ENCODE assay signal across 6 cellular contexts in the genomic region with DNA sequence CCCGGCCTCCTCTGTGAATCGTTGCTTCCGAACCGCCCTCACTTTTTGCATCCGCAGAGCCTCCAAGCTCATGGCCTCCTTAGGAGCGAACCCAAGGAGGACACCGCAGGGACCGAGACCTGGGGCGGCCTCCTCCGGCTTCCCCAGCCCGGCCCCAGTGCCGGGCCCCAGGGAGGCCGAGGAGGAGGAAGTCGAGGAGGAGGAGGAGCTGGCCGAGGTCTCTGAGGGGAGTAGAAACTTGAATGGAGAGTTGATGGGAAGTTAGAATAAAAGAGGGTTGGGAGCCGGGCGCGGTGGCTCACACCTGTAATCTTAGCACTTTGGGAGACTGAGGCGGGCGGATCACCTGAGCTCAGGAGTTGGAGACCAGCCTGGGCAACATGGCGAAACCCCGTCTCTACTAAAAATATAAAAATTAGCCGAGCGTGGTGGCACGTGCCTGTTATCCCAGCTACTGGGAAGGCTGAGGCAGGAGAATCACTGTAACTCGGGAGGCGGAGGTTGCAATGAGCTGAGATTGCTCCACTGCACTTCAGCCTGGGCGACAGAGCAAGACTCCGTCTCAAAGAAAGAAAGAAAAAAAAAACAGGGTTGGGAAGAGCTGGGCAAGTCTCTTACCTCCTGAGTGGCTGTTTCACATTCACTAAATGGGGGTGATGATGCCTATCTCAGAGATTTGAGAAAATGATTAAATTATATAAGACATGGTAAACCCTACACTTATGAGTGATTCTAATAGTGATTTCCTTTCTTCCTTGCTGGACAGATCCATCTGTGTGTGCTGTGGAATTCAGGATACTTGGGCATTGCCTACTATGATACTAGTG. TPM values are rescaled to one million over a fixed set of nuclear protein-coding genes. Genes with fewer than 3 reads are reported as not detected.
A peak's percentile ranks its signal among the peaks of the same experiment; 100 is the strongest.
DNase-seq lines count a peak whose midpoint lies in the region; ATAC-seq and TF ChIP-seq lines count a peak whose summit lies in the region.

No MANE protein-coding gene starts in this region.

- H3K9me3 Mint-ChIP-seq in activated naive CD8-positive, alpha-beta T cell treated with anti-CD3 and anti-CD28 coated beads, Interleukin-2, amount 50 U/mL, for 24 hours: no peaks in the 10 kb centered on the region

- peak overlapping the region; percentile 60 for H3K4me3 ChIP-seq in HL-60 (replicated peaks; ENCODE audit: insufficient read depth, low read length)
- peak overlapping the region; percentile 81 to 87 for H3K4me3 ChIP-seq in mucosa of rectum (ENCODE audit: low read length in 2 of 2)

- TF ChIP-seq CTCF in HL-60 (IDR thresholded peaks at IDR 0.05; ENCODE audit: insufficient read depth, low read length): no peak

- peaks cover 30 to 33% of the 10 kb centered on the region in 2 donors for H3K4me1 ChIP-seq in mucosa of rectum (ENCODE audit: control insufficient read depth in 2 of 2, insufficient read depth in 2 of 2, low read length in 2 of 2)

- peaks cover 0 to 18% of the 10 kb centered on the region in 2 donors for H3K36me3 ChIP-seq in mucosa of rectum (ENCODE audit: control insufficient read depth in 2 of 2, insufficient read depth in 2 of 2, low read length in 2 of 2)

- H3K27me3 ChIP-seq in HL-60 (ENCODE audit: insufficient read depth, poor library complexity, severe bottlenecking) (no peaks in the 10 kb centered on the region), mucosa of rectum (ENCODE audit: control insufficient read depth in 2 of 2, insufficient read depth in 2 of 2, low read length in 2 of 2) (no peaks in the 10 kb centered on the region)

- ATAC-seq in activated naive CD8-positive, alpha-beta T cell treated with anti-CD3 and anti-CD28 coated beads, Interleukin-2, amount 50 U/mL, for 24 hours: no peak
- ATAC-seq in HG02938 (IDR thresholded peaks at IDR 0.05; ENCODE audit: unreplicated experiment): no peak
- ATAC-seq in GM18907 (IDR thresholded peaks at IDR 0.05; ENCODE audit: unreplicated experiment): no peak

- H3K4me1 Mint-ChIP-seq in activated naive CD8-positive, alpha-beta T cell treated with anti-CD3 and anti-CD28 coated beads, Interleukin-2, amount 50 U/mL, for 24 hours: peaks cover 52% of the 10 kb centered on the region

- H3K4me3 Mint-ChIP-seq in activated naive CD8-positive, alpha-beta T cell treated with anti-CD3 and anti-CD28 coated beads, Interleukin-2, amount 50 U/mL, for 24 hours: peak overlapping the region; percentile 97

- peaks cover 3% of the 10 kb centered on the region for H3K27me3 Mint-ChIP-seq in activated naive CD8-positive, alpha-beta T cell treated with anti-CD3 and anti-CD28 coated beads, Interleukin-2, amount 50 U/mL, for 24 hours

- peak overlapping the region; percentile 83 for H3K27ac Mint-ChIP-seq in activated naive CD8-positive, alpha-beta T cell treated with anti-CD3 and anti-CD28 coated beads, Interleukin-2, amount 50 U/mL, for 24 hours

- DNase-seq in HL-60 (ENCODE audit: low read depth in 1 of 2, low spot score in 1 of 2): peak in 1 of 2 experiments; percentile 79
- DNase-seq in activated naive CD8-positive, alpha-beta T cell treated with anti-CD3 and anti-CD28 coated beads, Interleukin-2, amount 50 U/mL, for 24 hours: no peak
- DNase-seq in ureter (ENCODE audit: low spot score): no peak

- peaks cover 44% of the 10 kb centered on the region for H3K36me3 Mint-ChIP-seq in activated naive CD8-positive, alpha-beta T cell treated with anti-CD3 and anti-CD28 coated beads, Interleukin-2, amount 50 U/mL, for 24 hours (ENCODE audit: low read depth)

- H3K27ac ChIP-seq in HL-60 (replicated peaks): peak overlapping the region; percentile 99
- peak overlapping the region; percentile 90 to 97 for H3K27ac ChIP-seq in mucosa of rectum (ENCODE audit: low read depth in 2 of 2, low read length in 2 of 2)

- H3K9me3 ChIP-seq in mucosa of rectum (ENCODE audit: control insufficient read depth in 2 of 2, low read length in 2 of 2): no peaks in the 10 kb centered on the region

- peak overlapping the region; percentile 85 to 89 for H3K9ac ChIP-seq in mucosa of rectum (ENCODE audit: low read depth in 1 of 2, low read length in 2 of 2)

RNA-seq across cellular contexts. Expression of a gene that starts 0.8 kb away (rescaled TPM):
- 27.8 TPM for total RNA-seq in ureter

RNA-seq across cellular contexts. Expression of a gene that starts 4.3 kb away (rescaled TPM):
- 276 TPM for total RNA-seq in ureter

RNA-seq across cellular contexts. Expression of a gene that starts 11.5 kb away (rescaled TPM):
- total RNA-seq in ureter: 33.3 TPM

RNA-seq across cellular contexts. Expression of a gene that starts 17.4 kb away (rescaled TPM):
- 0.26 TPM for total RNA-seq in ureter

RNA-seq across cellular contexts. Expression of a gene that starts 19.1 kb away (rescaled TPM):
- not detected for total RNA-seq in ureter
